14 cellular contexts compared by ENCODE assay signal in genomic region chr2:146124741-146125140, GRCh38.
DNase-seq lines count a peak whose midpoint lies in the region; ATAC-seq and TF ChIP-seq lines count a peak whose summit lies in the region.
"Had no signal": no experiment of that assay in that cellular context is flagged by ENCODE, and none has a peak within 500 bp of the region (broad histone marks: within the 10 kb centered on the region; RNA-seq: fewer than 3 reads in every experiment).

No MANE protein-coding gene starts in this region.

- no peak overlapping the region for H3K4me3 ChIP-seq in epithelial cell of esophagus (ENCODE audit: low read length)

- no peaks in the 10 kb centered on the region for H3K4me1 Mint-ChIP-seq in activated T-helper 1 cell treated with anti-CD3 and anti-CD28 coated beads, Interleukin-12 subunit alpha, Interleukin-12 subunit beta, Interleukin-2, Interleukin-4 antibody, amounts not matched to agents 30 ng/mL and 10 ng/mL and 1 ng/mL, durations not matched to agents 14 hours and 24 hours and 36 hours (ENCODE audit: low read depth)
- H3K4me1 Mint-ChIP-seq: CD4-positive, CD25-positive, alpha-beta regulatory T cell; IgD-negative memory B cell had no signal

- H3K9me3 Mint-ChIP-seq in activated T-helper 1 cell treated with anti-CD3 and anti-CD28 coated beads, Interleukin-12 subunit alpha, Interleukin-12 subunit beta, Interleukin-2, Interleukin-4 antibody, amounts not matched to agents 30 ng/mL and 10 ng/mL and 1 ng/mL, durations not matched to agents 14 hours and 24 hours and 36 hours = no peaks in the 10 kb centered on the region

- intact Hi-C loops in activated T-helper 1 cell treated with anti-CD3 and anti-CD28 coated beads, Interleukin-12 subunit alpha, Interleukin-12 subunit beta, Interleukin-2, Interleukin-4 antibody, amounts not matched to agents 30 ng/mL and 10 ng/mL and 1 ng/mL, durations not matched to agents 14 hours and 24 hours and 36 hours (cut with micrococcal nuclease) = no loop called here

- no peak for TF ChIP-seq CTCF in epithelial cell of esophagus (IDR thresholded peaks at IDR 0.05; ENCODE audit: insufficient read depth, low read depth, low read length, missing control alignments)

- no peaks in the 10 kb centered on the region for H3K27me3 Mint-ChIP-seq in activated T-helper 1 cell treated with anti-CD3 and anti-CD28 coated beads, Interleukin-12 subunit alpha, Interleukin-12 subunit beta, Interleukin-2, Interleukin-4 antibody, amounts not matched to agents 30 ng/mL and 10 ng/mL and 1 ng/mL, durations not matched to agents 14 hours and 24 hours and 36 hours (ENCODE audit: insufficient read depth)
- H3K27me3 Mint-ChIP-seq: CD4-positive, CD25-positive, alpha-beta regulatory T cell had no signal

- H3K4me3 Mint-ChIP-seq in activated T-helper 1 cell treated with anti-CD3 and anti-CD28 coated beads, Interleukin-12 subunit alpha, Interleukin-12 subunit beta, Interleukin-2, Interleukin-4 antibody, amounts not matched to agents 30 ng/mL and 10 ng/mL and 1 ng/mL, durations not matched to agents 14 hours and 24 hours and 36 hours = no peak overlapping the region
- H3K4me3 Mint-ChIP-seq: CD4-positive, CD25-positive, alpha-beta regulatory T cell; IgD-negative memory B cell; nephron progenitor cell had no signal

- H3K36me3 Mint-ChIP-seq in activated T-helper 1 cell treated with anti-CD3 and anti-CD28 coated beads, Interleukin-12 subunit alpha, Interleukin-12 subunit beta, Interleukin-2, Interleukin-4 antibody, amounts not matched to agents 30 ng/mL and 10 ng/mL and 1 ng/mL, durations not matched to agents 14 hours and 24 hours and 36 hours (ENCODE audit: low read depth) = no peaks in the 10 kb centered on the region
- H3K36me3 Mint-ChIP-seq: CD4-positive, CD25-positive, alpha-beta regulatory T cell; IgD-negative memory B cell had no signal

- ATAC-seq in HG02973 (IDR thresholded peaks at IDR 0.05; ENCODE audit: unreplicated experiment) (no peak), HG02798 (IDR thresholded peaks at IDR 0.05; ENCODE audit: poor library complexity, unreplicated experiment) (no peak)

- no peak overlapping the region for H3K27ac Mint-ChIP-seq in activated T-helper 1 cell treated with anti-CD3 and anti-CD28 coated beads, Interleukin-12 subunit alpha, Interleukin-12 subunit beta, Interleukin-2, Interleukin-4 antibody, amounts not matched to agents 30 ng/mL and 10 ng/mL and 1 ng/mL, durations not matched to agents 14 hours and 24 hours and 36 hours
- H3K27ac Mint-ChIP-seq: CD4-positive, CD25-positive, alpha-beta regulatory T cell; IgD-negative memory B cell; nephron progenitor cell had no signal

- peak; percentile 61 for DNase-seq in HCEC 1CT
- peak; percentile 31 for DNase-seq in RPMI7951 (ENCODE audit: low read depth)
- peak; percentile 50 for DNase-seq in epithelial cell of esophagus (ENCODE audit: low read depth)
- peak; percentile 62 for DNase-seq in non-pigmented ciliary epithelial cell (ENCODE audit: low read depth)
- DNase-seq in activated T-helper 1 cell treated with anti-CD3 and anti-CD28 coated beads, Interleukin-12 subunit alpha, Interleukin-12 subunit beta, Interleukin-2, Interleukin-4 antibody, amounts not matched to agents 30 ng/mL and 10 ng/mL and 1 ng/mL, durations not matched to agents 14 hours and 24 hours and 36 hours (ENCODE audit: low spot score) = no peak
- DNase-seq in activated CD4-positive, CD25-positive, alpha-beta regulatory T cell (lab: John Stamatoyannopoulos, UW) = no peak
- DNase-seq: activated naive CD4-positive, alpha-beta T cell treated with Interleukin-2 at 50 U/mL for 16 hours; caudate nucleus; CD4-positive, CD25-positive, alpha-beta regulatory T cell; NCI-H748 treated with DMSO at 0.1 percent for 48 hours; nephron progenitor cell had no signal

Comparison
In these comparisons a context has a peak if more than half of its experiments do, and no peak if none do; other contexts are left out.
1. DNase-seq: peak in HCEC 1CT (single experiment), RPMI7951 (single experiment), epithelial cell of esophagus (single experiment) and non-pigmented ciliary epithelial cell (single experiment); none in activated T-helper 1 cell treated with anti-CD3 and anti-CD28 coated beads, Interleukin-12 subunit alpha, Interleukin-12 subunit beta, Interleukin-2, Interleukin-4 antibody, amounts not matched to agents 30 ng/mL and 10 ng/mL and 1 ng/mL, durations not matched to agents 14 hours and 24 hours and 36 hours (single experiment) and activated CD4-positive, CD25-positive, alpha-beta regulatory T cell (0 of 4).